21 cellular contexts compared by ENCODE assay signal in genomic region chr17:78864117-78864516, GRCh38. TPM values are rescaled to one million over a fixed set of nuclear protein-coding genes. Genes with fewer than 3 reads are reported as not detected.
"Had no signal": no experiment of that assay in that cellular context is flagged by ENCODE, and none has a peak within 500 bp of the region (broad histone marks: within the 10 kb centered on the region; RNA-seq: fewer than 3 reads in every experiment).

No MANE protein-coding gene starts in this region.

- H3K36me3 ChIP-seq: thyroid gland had no signal

- H3K9me3 ChIP-seq: spleen, thyroid gland had no signal

- FAIRE-seq: urothelium cell line had no signal

- H3K4me1 Mint-ChIP-seq: stimulated activated memory B cell treated with anti-CD40 and anti-IgM and Interleukin-4, amounts not matched to agents 10 μg/mL and 1 μg/mL and 100 μg/mL, for 72 hours had no signal

- DNase-seq: activated B cell treated with CpG ODN at 0.5 μM for 24 hours; activated CD4-positive, alpha-beta memory T cell treated with anti-CD3 and anti-CD28 coated beads for 36 hours; activated CD4-positive, alpha-beta T cell treated with anti-CD3 and anti-CD28 coated beads for 4 hours; activated T-cell treated with anti-CD3 and anti-CD28 coated beads for 4 hours; amniotic stem cell; brain microvascular endothelial cell; cortex of kidney; effector CD4-positive, alpha-beta T cell; heart right ventricle; naive thymus-derived CD8-positive, alpha-beta T cell; spleen; stimulated activated CD4-positive, alpha-beta T cell treated with anti-CD3 and anti-CD28 coated beads, Interleukin-4, amount 100 ng/mL, for 4 hours; T-helper 1 cell; T-helper 9 cell; thyroid gland had no signal

- H3K79me2 ChIP-seq: parathyroid adenoma had no signal

- H3K9me3 Mint-ChIP-seq: activated B cell treated with CpG ODN at 0.5 μM for 24 hours; activated CD4-positive, alpha-beta memory T cell treated with anti-CD3 and anti-CD28 coated beads for 36 hours; naive thymus-derived CD8-positive, alpha-beta T cell; stimulated activated memory B cell treated with anti-CD40 and anti-IgM and Interleukin-4, amounts not matched to agents 10 μg/mL and 1 μg/mL and 100 μg/mL, for 72 hours had no signal

- ATAC-seq: esophagus mucosa; heart right ventricle; naive thymus-derived CD8-positive, alpha-beta T cell; sciatic nerve; stimulated activated memory B cell treated with anti-CD40 and anti-IgM and Interleukin-4, amounts not matched to agents 10 μg/mL and 1 μg/mL and 100 μg/mL, for 72 hours had no signal

- H3K4me3 ChIP-seq: heart right ventricle, spleen, thyroid gland had no signal

- H3K27ac Mint-ChIP-seq: activated B cell treated with CpG ODN at 0.5 μM for 24 hours; activated CD4-positive, alpha-beta memory T cell treated with anti-CD3 and anti-CD28 coated beads for 36 hours; activated naive CD8-positive, alpha-beta T cell; stimulated activated memory B cell treated with anti-CD40 and anti-IgM and Interleukin-4, amounts not matched to agents 10 μg/mL and 1 μg/mL and 100 μg/mL, for 72 hours had no signal

- H3K27me3 ChIP-seq: brain microvascular endothelial cell, heart right ventricle, spleen, thyroid gland had no signal

- H3K4me1 ChIP-seq: parathyroid adenoma, thyroid gland had no signal

- H3K27me3 Mint-ChIP-seq: activated naive CD8-positive, alpha-beta T cell had no signal

- H3K9ac ChIP-seq: parathyroid adenoma had no signal

- H3K36me3 Mint-ChIP-seq: activated CD4-positive, alpha-beta memory T cell treated with anti-CD3 and anti-CD28 coated beads for 36 hours; activated naive CD8-positive, alpha-beta T cell; naive thymus-derived CD8-positive, alpha-beta T cell had no signal

- H2AFZ ChIP-seq: parathyroid adenoma had no signal

- H3K4me3 Mint-ChIP-seq: activated B cell treated with CpG ODN at 0.5 μM for 24 hours; activated CD4-positive, alpha-beta memory T cell treated with anti-CD3 and anti-CD28 coated beads for 36 hours; activated naive CD8-positive, alpha-beta T cell; naive thymus-derived CD8-positive, alpha-beta T cell; stimulated activated memory B cell treated with anti-CD40 and anti-IgM and Interleukin-4, amounts not matched to agents 10 μg/mL and 1 μg/mL and 100 μg/mL, for 72 hours had no signal

- H3K27ac ChIP-seq: brain microvascular endothelial cell, heart right ventricle, parathyroid adenoma, thyroid gland had no signal

RNA-seq across cellular contexts. Expression of gene CEP295NL, which starts 38.9 kb away (rescaled TPM):
- total RNA-seq: activated CD4-positive, alpha-beta memory T cell treated with anti-CD3 and anti-CD28 coated beads for 36 hours had no signal
- polyA plus RNA-seq: naive thymus-derived CD8-positive, alpha-beta T cell had no signal
